11 cellular contexts compared by ENCODE assay signal in genomic region chr4:124111411-124111810, GRCh38.
DNase-seq lines count a peak whose midpoint lies in the region; ATAC-seq and TF ChIP-seq lines count a peak whose summit lies in the region.
"Had no signal": no experiment of that assay in that cellular context is flagged by ENCODE, and none has a peak within 500 bp of the region (broad histone marks: within the 10 kb centered on the region; RNA-seq: fewer than 3 reads in every experiment).

No MANE protein-coding gene starts in this region.

- no peaks in the 10 kb centered on the region for H3K79me2 ChIP-seq in smooth muscle cell (ENCODE audit: low read depth)

- no peaks in the 10 kb centered on the region for H3K36me3 ChIP-seq in adipocyte (ENCODE audit: control insufficient read depth, insufficient read depth, low read length, severe bottlenecking)
- H3K36me3 ChIP-seq in smooth muscle cell (ENCODE audit: low read depth): no peaks in the 10 kb centered on the region
- H3K36me3 ChIP-seq: BLaER1, HAP-1 had no signal

- H3K27me3 ChIP-seq in adipocyte (replicated peaks; ENCODE audit: control insufficient read depth, insufficient read depth, low read length) (no peaks in the 10 kb centered on the region), smooth muscle cell (ENCODE audit: low read depth) (no peaks in the 10 kb centered on the region)
- H3K27me3 ChIP-seq: BLaER1 had no signal

- H3K9ac ChIP-seq in adipocyte (ENCODE audit: low read length): peak overlapping the region; percentile 66
- H3K9ac ChIP-seq in smooth muscle cell (ENCODE audit: low read depth): no peak overlapping the region
- H3K9ac ChIP-seq: BLaER1 had no signal

- H3K9me3 ChIP-seq in adipocyte (ENCODE audit: control insufficient read depth, low read length) (peaks cover 5% of the 10 kb centered on the region), smooth muscle cell (replicated peaks; ENCODE audit: low read depth) (no peaks in the 10 kb centered on the region)
- H3K9me3 ChIP-seq: BLaER1, HAP-1 had no signal

- H3K27ac Mint-ChIP-seq in mesothelial cell of epicardium: peak overlapping the region; percentile 72

- WGBS in smooth muscle cell (ENCODE audit: low lambda C conversion rate): 91% methylated on average over 2 of the region's 2 CpGs

- H3K4me2 ChIP-seq in smooth muscle cell: no peak overlapping the region
- H3K4me2 ChIP-seq: BLaER1 had no signal

- TF ChIP-seq CTCF in mesothelial cell of epicardium (IDR thresholded peaks at IDR 0.05; ENCODE audit: unreplicated experiment): no peak
- TF ChIP-seq CTCF in smooth muscle cell (IDR thresholded peaks at IDR 0.05; ENCODE audit: borderline replicate concordance, insufficient read depth, poor library complexity, severe bottlenecking): no peak

- H3K4me1 Mint-ChIP-seq in mesothelial cell of epicardium: peaks cover 31% of the 10 kb centered on the region

- H3K4me3 Mint-ChIP-seq in mesothelial cell of epicardium: no peak overlapping the region

- H3K4me3 ChIP-seq in adipocyte (ENCODE audit: low read length) (no peak overlapping the region), smooth muscle cell (no peak overlapping the region)
- H3K4me3 ChIP-seq: BLaER1, HAP-1 had no signal

- no peak overlapping the region for H3K27ac ChIP-seq in smooth muscle cell (ENCODE audit: low read depth)
- H3K27ac ChIP-seq: 22Rv1, BLaER1 had no signal

- no peak for ATAC-seq in GM19463 (IDR thresholded peaks at IDR 0.05; ENCODE audit: unreplicated experiment)
- ATAC-seq in GM21528 (IDR thresholded peaks at IDR 0.05; ENCODE audit: low FRiP score, unreplicated experiment): no peak

- peaks cover 8% of the 10 kb centered on the region for H3K9me3 Mint-ChIP-seq in mesothelial cell of epicardium

- no peaks in the 10 kb centered on the region for H3F3A ChIP-seq in smooth muscle cell (ENCODE audit: low read depth)

- H3K4me1 ChIP-seq in adipocyte (ENCODE audit: control insufficient read depth, insufficient read depth, low read length) (peaks cover 23% of the 10 kb centered on the region), smooth muscle cell (ENCODE audit: low read depth) (no peaks in the 10 kb centered on the region)
- H3K4me1 ChIP-seq: BLaER1, HAP-1 had no signal

- peak; percentile 3 for DNase-seq in DMS53 (lab: John Stamatoyannopoulos, UW)
- DNase-seq in DMS53 treated with DMSO at 0.1 percent for 48 hours (lab: John Stamatoyannopoulos, UW; ENCODE audit: unreplicated experiment): no peak
- no peak for DNase-seq in adipocyte (ENCODE audit: low read depth)
- DNase-seq in mesothelial cell of epicardium (ENCODE audit: low spot score in 2 of 2, unreplicated experiment in 2 of 2): no peak
- DNase-seq in smooth muscle cell (lab: John Stamatoyannopoulos, UW; ENCODE audit: unreplicated experiment): no peak
- DNase-seq in stimulated activated CD4-positive, alpha-beta T cell treated with anti-CD3 and anti-CD28 coated beads, Interleukin-4, amount 100 ng/mL, for 24 hours: no peak

- H4K20me1 ChIP-seq in smooth muscle cell (ENCODE audit: low read depth): no peaks in the 10 kb centered on the region
- H4K20me1 ChIP-seq: BLaER1 had no signal

- H3K36me3 Mint-ChIP-seq in mesothelial cell of epicardium: peaks cover 6% of the 10 kb centered on the region

- H2AFZ ChIP-seq in smooth muscle cell (ENCODE audit: low read depth): peak overlapping the region; percentile 66

- no peaks in the 10 kb centered on the region for H3K27me3 Mint-ChIP-seq in mesothelial cell of epicardium (ENCODE audit: low read depth)
